ENCODE assay signal across 17 cellular contexts in genomic region chr16:83891742-83892141, GRCh38.
"Had no signal": no experiment of that assay in that cellular context is flagged by ENCODE, and none has a peak within 500 bp of the region (broad histone marks: within the 10 kb centered on the region; RNA-seq: fewer than 3 reads in every experiment).

No MANE protein-coding gene starts in this region.

- H3K27ac ChIP-seq: lower lobe of right lung, prostate gland, right atrium auricular region, stomach, thyroid gland, vagina had no signal

- H3K4me1 ChIP-seq: lower lobe of right lung, prostate gland, stomach, thyroid gland, vagina had no signal

- DNase-seq: effector memory CD8-positive, alpha-beta T cell; hypothalamus; immature natural killer cell; left ventricle myocardium superior; lower lobe of right lung; naive thymus-derived CD8-positive, alpha-beta T cell; nephron progenitor cell; nucleus accumbens; stimulated activated CD4-positive, alpha-beta T cell treated with anti-CD3 and anti-CD28 coated beads, Interleukin-2, amount 100 ng/mL, for 24 hours; stimulated activated CD4-positive, alpha-beta T cell treated with anti-CD3 and anti-CD28 coated beads, Interleukin-4, amount 100 ng/mL, for 24 hours; stimulated activated naive CD4-positive, alpha-beta T cell treated with Interleukin-2 at 50 U/mL for 16 hours; stomach; thyroid gland; trophoblast cell had no signal

- H3K4me3 ChIP-seq: lower lobe of right lung, prostate gland, right atrium auricular region, stomach, thyroid gland, vagina had no signal

- H3K36me3 ChIP-seq: lower lobe of right lung, prostate gland, right atrium auricular region, stomach, thyroid gland, vagina had no signal

- H3K9me3 ChIP-seq: lower lobe of right lung, prostate gland, thyroid gland, vagina had no signal
